Comparison of ENCODE assay signal across 7 cellular contexts in the genomic region with DNA sequence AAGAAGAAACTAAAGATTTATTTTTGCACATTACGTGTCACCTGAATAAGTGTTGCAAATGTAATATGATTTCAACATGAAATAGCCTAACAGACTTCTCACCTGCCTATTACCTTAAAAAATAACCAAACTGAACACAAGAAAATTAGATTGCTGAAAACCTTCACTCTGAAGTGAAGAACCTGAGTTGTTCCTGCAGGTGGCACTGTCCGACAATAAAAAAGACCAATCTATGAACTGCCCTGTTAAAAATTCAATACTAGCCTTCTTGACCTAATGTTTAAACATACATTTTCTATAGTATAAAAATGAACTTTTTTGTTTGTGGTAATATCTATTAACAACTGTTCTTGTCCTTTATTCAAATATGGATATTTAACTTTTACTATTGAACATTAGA.
DNase-seq lines count a peak whose midpoint lies in the region; ATAC-seq and TF ChIP-seq lines count a peak whose summit lies in the region.

No MANE protein-coding gene starts in this region.

- intact Hi-C loops in activated CD4-positive, alpha-beta memory T cell treated with anti-CD3 and anti-CD28 coated beads for 36 hours (cut with micrococcal nuclease) = loop anchor here (1.0 kb wide), 1 partner anchor 742 kb away; no protein-coding TSS in a partner anchor

- TF ChIP-seq CTCF in glutamatergic neuron (IDR thresholded peaks at IDR 0.05; ENCODE audit: partially characterized antibody, unreplicated experiment) = peak; percentile 58

- ATAC-seq in GM19395 (IDR thresholded peaks at IDR 0.05; ENCODE audit: unreplicated experiment) = peak; percentile 82
- no peak for ATAC-seq in HG02623 (IDR thresholded peaks at IDR 0.05; ENCODE audit: unreplicated experiment)

- H3K4me3 Mint-ChIP-seq in activated CD4-positive, alpha-beta memory T cell treated with anti-CD3 and anti-CD28 coated beads for 36 hours = no peak overlapping the region
- H3K4me3 Mint-ChIP-seq in glutamatergic neuron (ENCODE audit: unreplicated experiment) = no peak overlapping the region

- H3K27me3 Mint-ChIP-seq in activated CD4-positive, alpha-beta memory T cell treated with anti-CD3 and anti-CD28 coated beads for 36 hours = no peaks in the 10 kb centered on the region
- no peaks in the 10 kb centered on the region for H3K27me3 Mint-ChIP-seq in glutamatergic neuron (ENCODE audit: unreplicated experiment)

- no peaks in the 10 kb centered on the region for H3K9me3 Mint-ChIP-seq in activated CD4-positive, alpha-beta memory T cell treated with anti-CD3 and anti-CD28 coated beads for 36 hours
- no peaks in the 10 kb centered on the region for H3K9me3 Mint-ChIP-seq in glutamatergic neuron (ENCODE audit: unreplicated experiment)

- no peak overlapping the region for H3K27ac Mint-ChIP-seq in activated CD4-positive, alpha-beta memory T cell treated with anti-CD3 and anti-CD28 coated beads for 36 hours
- H3K27ac Mint-ChIP-seq in glutamatergic neuron (ENCODE audit: unreplicated experiment) = no peak overlapping the region

- CTCF ChIA-PET in activated CD4-positive, alpha-beta memory T cell treated with anti-CD3 and anti-CD28 coated beads for 36 hours (lab: Charles Lee) = interaction anchor here (1.0 to 1.2 kb wide), 2 partner anchors 742 to 751 kb away, joined by 3 to 4 read pairs; no protein-coding TSS in a partner anchor

- DNase-seq in DMS114 treated with DMSO at 0.1 percent for 48 hours (lab: John Stamatoyannopoulos, UW; ENCODE audit: unreplicated experiment) = peak; percentile 35
- DNase-seq in NCI-H187 (lab: John Stamatoyannopoulos, UW) = peak; percentile 1 to 2
- peak; percentile 18 for DNase-seq in activated CD4-positive, alpha-beta memory T cell treated with anti-CD3 and anti-CD28 coated beads for 36 hours
- DNase-seq in glutamatergic neuron = peak; percentile 14
- peak; percentile 17 for DNase-seq in stimulated activated CD4-positive, alpha-beta T cell treated with anti-CD3 and anti-CD28 coated beads, Interleukin-4, amount 100 ng/mL, for 24 hours

- POLR2A ChIA-PET in activated CD4-positive, alpha-beta memory T cell treated with anti-CD3 and anti-CD28 coated beads for 36 hours (lab: Charles Lee) = no interaction called here

- H3K36me3 Mint-ChIP-seq in activated CD4-positive, alpha-beta memory T cell treated with anti-CD3 and anti-CD28 coated beads for 36 hours = no peaks in the 10 kb centered on the region
- no peaks in the 10 kb centered on the region for H3K36me3 Mint-ChIP-seq in glutamatergic neuron (ENCODE audit: unreplicated experiment)

- H3K4me1 Mint-ChIP-seq in activated CD4-positive, alpha-beta memory T cell treated with anti-CD3 and anti-CD28 coated beads for 36 hours (ENCODE audit: low read depth) = no peaks in the 10 kb centered on the region
- H3K4me1 Mint-ChIP-seq in glutamatergic neuron (ENCODE audit: low read depth, unreplicated experiment) = no peaks in the 10 kb centered on the region
